ENCODE assay signal across 14 cellular contexts in the genomic region with DNA sequence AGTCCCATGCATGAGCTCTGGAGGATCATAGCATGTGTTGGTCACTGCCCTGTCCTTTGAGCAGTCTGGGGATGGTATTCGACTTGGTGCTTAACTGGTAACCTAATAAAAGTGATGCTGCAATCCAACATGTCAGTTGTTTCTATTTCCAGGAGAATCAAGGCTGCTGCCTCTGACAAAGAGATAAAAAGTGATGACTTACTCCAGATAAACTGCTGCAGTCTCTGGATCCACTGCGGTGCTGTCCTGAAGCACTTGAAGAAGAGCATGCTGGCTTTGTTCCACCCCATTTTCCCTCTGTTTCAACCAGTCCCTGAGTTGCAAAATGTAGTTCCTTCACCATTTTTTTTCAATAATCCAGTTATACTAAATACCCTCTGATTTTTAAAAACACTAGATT.
"Had no signal": no experiment of that assay in that cellular context is flagged by ENCODE, and none has a peak within 500 bp of the region (broad histone marks: within the 10 kb centered on the region; RNA-seq: fewer than 3 reads in every experiment).

No MANE protein-coding gene starts in this region.

- H3K27ac Mint-ChIP-seq: activated CD8-positive, alpha-beta memory T cell treated with anti-CD3 and anti-CD28 coated beads, Interleukin-2, amount 10 ng/mL, durations not matched to agents 7 days and 5 days; activated naive CD4-positive, alpha-beta T cell treated with anti-CD3 and anti-CD28 coated beads, Interleukin-2, amount 50 U/mL, for 72 hours had no signal

- H3K36me3 ChIP-seq: breast epithelium, esophagus muscularis mucosa, gastrocnemius medialis, heart right ventricle, pancreas, stomach, thoracic aorta had no signal

- H3K27ac ChIP-seq: breast epithelium, esophagus muscularis mucosa, gastrocnemius medialis, heart right ventricle, pancreas, stomach, thoracic aorta had no signal

- H3K9me3 ChIP-seq: breast epithelium, esophagus muscularis mucosa, gastrocnemius medialis, heart right ventricle, pancreas, stomach, thoracic aorta had no signal

- H3K4me1 ChIP-seq: breast epithelium, gastrocnemius medialis, pancreas had no signal

- H3K4me3 ChIP-seq: breast epithelium, esophagus muscularis mucosa, gastrocnemius medialis, heart right ventricle, pancreas, stomach, thoracic aorta had no signal

- ATAC-seq: activated CD8-positive, alpha-beta memory T cell treated with anti-CD3 and anti-CD28 coated beads, Interleukin-2, amount 10 ng/mL, durations not matched to agents 7 days and 5 days; activated naive CD4-positive, alpha-beta T cell treated with anti-CD3 and anti-CD28 coated beads, Interleukin-2, amount 50 U/mL, for 72 hours; activated T-cell treated with anti-CD3 and anti-CD28 coated beads, Interleukin-2, amount 50 U/mL, for 4 hours; gastrocnemius medialis; heart right ventricle; left ventricle myocardium superior; pancreas had no signal

- H3K27me3 Mint-ChIP-seq: activated CD8-positive, alpha-beta memory T cell treated with anti-CD3 and anti-CD28 coated beads, Interleukin-2, amount 10 ng/mL, durations not matched to agents 7 days and 5 days had no signal

- H3K4me1 Mint-ChIP-seq: activated CD8-positive, alpha-beta memory T cell treated with anti-CD3 and anti-CD28 coated beads, Interleukin-2, amount 10 ng/mL, durations not matched to agents 7 days and 5 days had no signal

- H3K27me3 ChIP-seq: breast epithelium, esophagus muscularis mucosa, gastrocnemius medialis, heart right ventricle, pancreas, stomach had no signal

- DNase-seq: activated CD8-positive, alpha-beta memory T cell treated with anti-CD3 and anti-CD28 coated beads, Interleukin-2, amount 10 ng/mL, durations not matched to agents 7 days and 5 days; activated effector memory CD4-positive, alpha-beta T cell treated with anti-CD3 and anti-CD28 coated beads, Interleukin-2, amount 50 U/mL, for 16 hours; activated T-cell treated with anti-CD3 and anti-CD28 coated beads, Interleukin-2, amount 50 U/mL, for 4 hours; gastrocnemius medialis; heart right ventricle; kidney; left ventricle myocardium superior; pancreas; stomach had no signal

- H3K36me3 Mint-ChIP-seq: activated CD8-positive, alpha-beta memory T cell treated with anti-CD3 and anti-CD28 coated beads, Interleukin-2, amount 10 ng/mL, durations not matched to agents 7 days and 5 days; activated naive CD4-positive, alpha-beta T cell treated with anti-CD3 and anti-CD28 coated beads, Interleukin-2, amount 50 U/mL, for 72 hours had no signal

- H3K4me3 Mint-ChIP-seq: activated CD8-positive, alpha-beta memory T cell treated with anti-CD3 and anti-CD28 coated beads, Interleukin-2, amount 10 ng/mL, durations not matched to agents 7 days and 5 days; activated T-cell treated with anti-CD3 and anti-CD28 coated beads, Interleukin-2, amount 50 U/mL, for 4 hours; neural crest cell had no signal
